ENCODE assay signal across 22 cellular contexts in genomic region chr13:20815469-20815868, GRCh38. TPM values are rescaled to one million over a fixed set of nuclear protein-coding genes. Genes with fewer than 3 reads are reported as not detected.
A peak's percentile ranks its signal among the peaks of the same experiment; 100 is the strongest.
DNase-seq lines count a peak whose midpoint lies in the region; ATAC-seq and TF ChIP-seq lines count a peak whose summit lies in the region.
"Had no signal": no experiment of that assay in that cellular context is flagged by ENCODE, and none has a peak within 500 bp of the region (broad histone marks: within the 10 kb centered on the region; RNA-seq: fewer than 3 reads in every experiment).

No MANE protein-coding gene starts in this region.

- CTCF ChIA-PET in PC-3 (lab: Charles Lee), result interaction anchor here (0.5 to 0.6 kb wide), 2 partner anchors 92 to 318 kb away, joined by 3 to 12 read pairs; no protein-coding TSS in a partner anchor

- no peak for ATAC-seq in PC-3
- no peak for ATAC-seq in GM19452 (IDR thresholded peaks at IDR 0.05; ENCODE audit: unreplicated experiment)
- no peak for ATAC-seq in HG02610 (IDR thresholded peaks at IDR 0.05; ENCODE audit: unreplicated experiment)
- no peak for ATAC-seq in HG03196 (IDR thresholded peaks at IDR 0.05; ENCODE audit: unreplicated experiment)
- ATAC-seq: stimulated activated effector memory CD8-positive, alpha-beta T cell treated with anti-CD3 and anti-CD28 coated beads, Interleukin-12 subunit alpha, Interleukin-12 subunit beta, amount 100 ng/mL, for 72 hours had no signal

- intact Hi-C loops in PC-3 (cut with micrococcal nuclease), result no loop called here

- peaks cover 15% of the 10 kb centered on the region for H3K79me2 ChIP-seq in PC-3 (ENCODE audit: low read length)

- POLR2A ChIA-PET in PC-3 (lab: Charles Lee; ENCODE audit: unreplicated experiment), result interaction anchor here (0.5 kb wide), 1 partner anchor 50 kb away, joined by 4 read pairs; no protein-coding TSS in a partner anchor

- H3K27ac ChIP-seq in PC-3 (ENCODE audit: low read length), result no peak overlapping the region
- peak overlapping the region; percentile 78 for H3K27ac ChIP-seq in skeletal muscle tissue (ENCODE audit: low read depth, low read length)
- H3K27ac ChIP-seq: SK-N-MC had no signal

- BruUV-seq in PC-3 (replicated peaks; lab: Mats Ljungman, UMichigan), result no TSS peak

- no peaks in the 10 kb centered on the region for H3F3A ChIP-seq in PC-3 (ENCODE audit: low read length, unreplicated experiment)

- H3K4me1 ChIP-seq in PC-3 (ENCODE audit: insufficient read depth, low read length) (peaks cover 26% of the 10 kb centered on the region), skeletal muscle tissue (ENCODE audit: control insufficient read depth in 3 of 3, insufficient read depth in 3 of 3, low read length in 3 of 3) (peaks cover 11 to 18% (median 13%) of the 10 kb centered on the region in 3 donors), BE2C (peaks cover 26% of the 10 kb centered on the region)

- no peak for TF ChIP-seq CTCF in PC-3 (conservative IDR thresholded peaks at IDR 0.05; ENCODE audit: low read depth, low read length)
- TF ChIP-seq CTCF in epithelial cell of esophagus (IDR thresholded peaks at IDR 0.05; ENCODE audit: insufficient read depth, low read depth, low read length, missing control alignments), result no peak
- TF ChIP-seq CTCF in BE2C (IDR thresholded peaks at IDR 0.05; ENCODE audit: low read depth, low read length), result no peak

- H3K27me3 ChIP-seq in PC-3 (ENCODE audit: low read length) (no peaks in the 10 kb centered on the region), skeletal muscle tissue (ENCODE audit: control insufficient read depth in 3 of 3, insufficient read depth in 3 of 3, low read length in 3 of 3) (no peaks in the 10 kb centered on the region), BE2C (no peaks in the 10 kb centered on the region)
- H3K27me3 ChIP-seq: Peyer's patch had no signal

- no peaks in the 10 kb centered on the region for H3K9me2 ChIP-seq in PC-3 (replicated peaks; ENCODE audit: low read length)

- DNase-seq in ELR (ENCODE audit: low read depth) (peak; percentile 72), PC-3 (peak; percentile 45), epithelial cell of esophagus (ENCODE audit: low read depth) (peak; percentile 10), BE2C (no peak)
- DNase-seq: activated CD4-positive, alpha-beta T cell treated with anti-CD3 and anti-CD28 coated beads, Interleukin-2, amount 50 U/mL, for 4 hours; activated CD8-positive, alpha-beta memory T cell treated with anti-CD3 and anti-CD28 coated beads, Interleukin-2, amount 50 U/mL, for 48 hours; dermis blood vessel endothelial cell; GF-D8; H9; hippocampal formation; Karpas-422; NCI-H1092 treated with DMSO at 0.1 percent for 48 hours; NCI-H2029 treated with DMSO at 0.1 percent for 48 hours; NK-92 treated with Interleukin-12 subunit alpha and Interleukin-12 subunit beta, amount 100 ng/mL, for 24 hours; Peyer's patch; posterior cingulate gyrus had no signal

- peaks cover 7% of the 10 kb centered on the region; the same call in 1 of the 2 replicates for H3K36me3 ChIP-seq in PC-3 (ENCODE audit: low read depth, low read length)
- peaks cover 6 to 10% (median 8%) of the 10 kb centered on the region in 3 donors for H3K36me3 ChIP-seq in skeletal muscle tissue (ENCODE audit: control insufficient read depth in 3 of 3, insufficient read depth in 3 of 3, low read length in 3 of 3)
- peaks cover 26% of the 10 kb centered on the region for H3K36me3 ChIP-seq in BE2C
- H3K36me3 ChIP-seq: Peyer's patch had no signal

- H4K20me1 ChIP-seq in PC-3 (ENCODE audit: low read length), result peaks cover 14% of the 10 kb centered on the region; the same call in 1 of the 2 replicates

- H3K9ac ChIP-seq in PC-3 (ENCODE audit: low read length), result no peak overlapping the region
- peak overlapping the region in 2 of 3 donors; percentile 51 for H3K9ac ChIP-seq in skeletal muscle tissue (ENCODE audit: low read depth in 1 of 3, low read length in 3 of 3)

- H3K9me3 ChIP-seq in PC-3 (ENCODE audit: low read length) (no peaks in the 10 kb centered on the region), skeletal muscle tissue (ENCODE audit: control insufficient read depth in 3 of 3, low read length in 3 of 3) (no peaks in the 10 kb centered on the region), BE2C (no peaks in the 10 kb centered on the region; the same call in 1 of the 2 replicates)
- H3K9me3 ChIP-seq: Peyer's patch had no signal

- H3K4me2 ChIP-seq in PC-3 (ENCODE audit: low read length), result no peak overlapping the region

- H3K4me3 ChIP-seq in PC-3 (ENCODE audit: low read length) (no peak overlapping the region), epithelial cell of esophagus (ENCODE audit: low read length) (no peak overlapping the region), skeletal muscle tissue (ENCODE audit: low read length in 3 of 3) (peak overlapping the region in 1 of 3 donors; percentile 10), BE2C (ENCODE audit: low read depth, low read length) (no peak overlapping the region)
- H3K4me3 ChIP-seq: Peyer's patch, SK-N-MC had no signal

- H2AFZ ChIP-seq in PC-3 (ENCODE audit: low read length), result no peak overlapping the region

RNA-seq across cellular contexts. Expression of gene EEF1AKMT1, which starts 41.7 kb away (rescaled TPM):
- 6.2 and 10.6 TPM in 2 replicates for total RNA-seq in PC-3 (2014; rRNA removed)
- total RNA-seq in skeletal muscle tissue, result 13.6 TPM
- 8.1 TPM for polyA plus RNA-seq in BE2C (2012; ENCODE audit: insufficient read depth, insufficient read length, low read depth)
